8 cellular contexts compared by ENCODE assay signal in genomic region chr17:40100419-40100668, GRCh38. TPM values are rescaled to one million over a fixed set of nuclear protein-coding genes. Genes with fewer than 3 reads are reported as not detected.
A peak's percentile ranks its signal among the peaks of the same experiment; 100 is the strongest.
DNase-seq lines count a peak whose midpoint lies in the region; ATAC-seq and TF ChIP-seq lines count a peak whose summit lies in the region.

TSS of gene NR1D1 (minus strand) at chr17:40100589. CDS start at chr17:40100094, 495 bp downstream.

- H3K27ac Mint-ChIP-seq in CD8-positive, alpha-beta memory T cell: peak within 1 kb of the TSS; percentile 81 to 100 (median 95)

- POLR2A ChIA-PET in CD8-positive, alpha-beta memory T cell (lab: Charles Lee): interaction anchor here (0.6 to 3.8 kb wide), 9 partner anchors 12 to 68 kb away, joined by 3 to 60 read pairs (median 4); partner anchors contain the start of genes CASC3 and MED24
- POLR2A ChIA-PET in Panc1 (lab: Charles Lee): interaction anchor here (0.8 to 1.6 kb wide), 3 partner anchors 13 to 66 kb away, joined by 3 to 13 read pairs (median 3); no protein-coding TSS in a partner anchor

- peaks cover 84 to 96% (median 86%) of the 10 kb centered on the region in 3 donors for H3K4me1 Mint-ChIP-seq in CD8-positive, alpha-beta memory T cell

- peak within 1 kb of the TSS; percentile 62 for H2AFZ ChIP-seq in neuron (ENCODE audit: low read depth, low read length)

- H3K9me3 ChIP-seq in CD8-positive, alpha-beta memory T cell (ENCODE audit: low read length): no peaks in the 10 kb centered on the region
- H3K9me3 ChIP-seq in Panc1 (ENCODE audit: control insufficient read depth, insufficient read depth, low read depth, low read length) (no peaks in the 10 kb centered on the region), esophagus muscularis mucosa (no peaks in the 10 kb centered on the region), neuron (ENCODE audit: low read length) (no peaks in the 10 kb centered on the region)

- TF ChIP-seq CTCF in Panc1 (IDR thresholded peaks at IDR 0.05) (no peak), esophagus muscularis mucosa (IDR thresholded peaks at IDR 0.05) (no peak)

- H3K4me3 ChIP-seq in CD8-positive, alpha-beta memory T cell (ENCODE audit: low read length): peak within 1 kb of the TSS; percentile 94
- H3K4me3 ChIP-seq in Panc1 (ENCODE audit: low read depth in 2 of 2, low read length in 2 of 2): peak within 1 kb of the TSS; percentile 87 to 98
- H3K4me3 ChIP-seq in esophagus muscularis mucosa: peak within 1 kb of the TSS; percentile 70 to 93 (median 74)
- peak within 1 kb of the TSS; percentile 50 for H3K4me3 ChIP-seq in neuron (ENCODE audit: low read length)

- CTCF ChIA-PET in CD8-positive, alpha-beta memory T cell (lab: Charles Lee): interaction anchor here (0.6 to 12.4 kb wide), 9 partner anchors 11 to 1765 kb away, joined by 3 to 191 read pairs (median 8); partner anchors contain the start of genes KLHL11, PSMD3 and THRA
- CTCF ChIA-PET in Panc1 (lab: Charles Lee): interaction anchor here (1.0 to 1.3 kb wide), 4 partner anchors 11 to 82 kb away, joined by 3 to 7 read pairs (median 4); no protein-coding TSS in a partner anchor

- peak within 1 kb of the TSS; percentile 88 for H3K27ac ChIP-seq in CD8-positive, alpha-beta memory T cell (ENCODE audit: low read depth, low read length)
- H3K27ac ChIP-seq in Panc1 (ENCODE audit: low read length) (peak within 1 kb of the TSS; percentile 89), esophagus muscularis mucosa (replicated peaks in 1 of 4) (peak within 1 kb of the TSS; percentile 88 to 99 (median 94))

- TF ChIP-seq POLR2A in esophagus muscularis mucosa (IDR thresholded peaks at IDR 0.05; ENCODE audit: low read depth): peak; percentile 84
- TF ChIP-seq POLR2A in GM18505 (IDR thresholded peaks at IDR 0.05; ENCODE audit: borderline replicate concordance, extremely low read depth, insufficient read depth, insufficient read length): no peak

- peaks cover 9 to 18% (median 12%) of the 10 kb centered on the region in 3 donors for H3K36me3 Mint-ChIP-seq in CD8-positive, alpha-beta memory T cell

- H3K27me3 Mint-ChIP-seq in CD8-positive, alpha-beta memory T cell: no peaks in the 10 kb centered on the region

- no peaks in the 10 kb centered on the region for H3K27me3 ChIP-seq in CD8-positive, alpha-beta memory T cell (ENCODE audit: insufficient read depth, low read length, poor library complexity, severe bottlenecking)
- H3K27me3 ChIP-seq in Panc1 (ENCODE audit: control insufficient read depth, insufficient read depth, low read length): no peaks in the 10 kb centered on the region
- no peaks in the 10 kb centered on the region for H3K27me3 ChIP-seq in esophagus muscularis mucosa
- H3K27me3 ChIP-seq in neuron (ENCODE audit: insufficient read depth, low read length): no peaks in the 10 kb centered on the region

- no TSS peak for BruUV-seq in Panc1 (replicated peaks; lab: Mats Ljungman, UMichigan)

- H3K4me3 Mint-ChIP-seq in CD8-positive, alpha-beta memory T cell: peak within 1 kb of the TSS; percentile 82 to 99 (median 95)

- DNase-seq in CD8-positive, alpha-beta memory T cell: no peak
- no peak for DNase-seq in Panc1 (ENCODE audit: low read depth, low spot score)
- DNase-seq in esophagus muscularis mucosa (ENCODE audit: extremely low spot score): no peak
- no peak for DNase-seq in C1 segment of cervical spinal cord (lab: John Stamatoyannopoulos, UW)
- no peak for DNase-seq in activated CD4-positive, CD25-positive, alpha-beta regulatory T cell (lab: John Stamatoyannopoulos, UW)
- no peak for DNase-seq in HPDE6-E6E7 (ENCODE audit: extremely low spot score)

- intact Hi-C loops in Panc1 (cut with micrococcal nuclease; ENCODE audit: unreplicated experiment): no loop called here
- intact Hi-C loops in esophagus muscularis mucosa (cut with DNase I): no loop called here

- H3K36me3 ChIP-seq in CD8-positive, alpha-beta memory T cell (ENCODE audit: insufficient read depth, low read length): peaks cover 9% of the 10 kb centered on the region
- H3K36me3 ChIP-seq in Panc1 (ENCODE audit: control insufficient read depth, insufficient read depth, low read length): no peaks in the 10 kb centered on the region
- peaks cover 18 to 22% (median 19%) of the 10 kb centered on the region in 4 donors for H3K36me3 ChIP-seq in esophagus muscularis mucosa
- H3K36me3 ChIP-seq in neuron (ENCODE audit: insufficient read depth, low read length): peaks cover 3% of the 10 kb centered on the region

- ATAC-seq in Panc1: no peak
- no peak for ATAC-seq in GM18505 (IDR thresholded peaks at IDR 0.05; ENCODE audit: unreplicated experiment)

- H3K9me3 Mint-ChIP-seq in CD8-positive, alpha-beta memory T cell: no peaks in the 10 kb centered on the region

- TF ChIP-seq EP300 in esophagus muscularis mucosa (IDR thresholded peaks at IDR 0.05): no peak

- WGBS in esophagus muscularis mucosa: 0% methylated on average over 16 of the region's 16 CpGs

- peaks cover 88% of the 10 kb centered on the region for H3K4me1 ChIP-seq in CD8-positive, alpha-beta memory T cell (ENCODE audit: insufficient read depth, low read length)
- H3K4me1 ChIP-seq in Panc1 (ENCODE audit: control insufficient read depth, insufficient read depth, low read length) (peaks cover 32% of the 10 kb centered on the region), esophagus muscularis mucosa (peaks cover 78 to 87% (median 83%) of the 10 kb centered on the region in 4 donors), neuron (ENCODE audit: insufficient read depth, low read length) (peaks cover 36% of the 10 kb centered on the region)

- in situ Hi-C loops in Panc1 (cut with HindIII; ENCODE audit: low pct_unique_long_range_greater_than_20kb, low sequenced_read_pairs): no loop called here

RNA-seq across cellular contexts. Expression of gene NR1D1, which starts in this region (rescaled TPM):
- total RNA-seq in CD8-positive, alpha-beta memory T cell: 10 to 100 TPM; 10.0 to 10.2 TPM
- polyA plus RNA-seq in CD8-positive, alpha-beta memory T cell: 10.4 TPM
- 8.8 TPM for total RNA-seq in Panc1 (2021; ENCODE audit: unreplicated experiment)
- 8.6 TPM for polyA plus RNA-seq in Panc1 (2012; ENCODE audit: insufficient read length)
- 10 to 100 TPM in 3 of 4 donors, 1 to 10 TPM in 1; 6.1 to 24.2 (median 14.5) TPM for total RNA-seq in esophagus muscularis mucosa
